ENCODE assay signal across 8 cellular contexts in genomic region chr11:101914737-101915426, GRCh38. TPM values are rescaled to one million over a fixed set of nuclear protein-coding genes. Genes with fewer than 3 reads are reported as not detected.
DNase-seq lines count a peak whose midpoint lies in the region; ATAC-seq, FAIRE-seq and TF ChIP-seq lines count a peak whose summit lies in the region.

CEP126 (plus strand) TSS chr11:101915010; CDS start chr11:101915285, 275 bp downstream.

- no peaks in the 10 kb centered on the region for H3K27me3 ChIP-seq in duodenal mucosa (ENCODE audit: control insufficient read depth in 1 of 2, insufficient read depth in 2 of 2, low read length in 2 of 2)

- TF ChIP-seq CTCF in lower leg skin (IDR thresholded peaks at IDR 0.05): peak in 1 of 3 donors; percentile 70

- TF ChIP-seq POLR2A in lower leg skin (IDR thresholded peaks at IDR 0.05): no peak

- no peaks in the 10 kb centered on the region for H3K27me3 Mint-ChIP-seq in activated CD4-positive, alpha-beta memory T cell treated with anti-CD3 and anti-CD28 coated beads for 36 hours

- CTCF ChIA-PET in activated CD4-positive, alpha-beta memory T cell treated with anti-CD3 and anti-CD28 coated beads for 36 hours (lab: Charles Lee): interaction anchor here (0.6 to 1.6 kb wide), 5 partner anchors 10 to 98 kb away, joined by 3 to 7 read pairs (median 4); no protein-coding TSS in a partner anchor

- H3K36me3 Mint-ChIP-seq in activated CD4-positive, alpha-beta memory T cell treated with anti-CD3 and anti-CD28 coated beads for 36 hours: no peaks in the 10 kb centered on the region

- POLR2A ChIA-PET in activated CD4-positive, alpha-beta memory T cell treated with anti-CD3 and anti-CD28 coated beads for 36 hours (lab: Charles Lee): no interaction called here

- WGBS in lower leg skin, 2 donors: 0 to 1% methylated on average over 45 to 56 of the region's 56 CpGs

- peak within 1 kb of the TSS; percentile 67 for H3K27ac ChIP-seq in duodenal mucosa (ENCODE audit: low read depth, low read length)

- H3K4me1 Mint-ChIP-seq in activated CD4-positive, alpha-beta memory T cell treated with anti-CD3 and anti-CD28 coated beads for 36 hours (ENCODE audit: low read depth): peaks cover 20% of the 10 kb centered on the region

- peak within 1 kb of the TSS; percentile 78 to 91 for H3K4me3 ChIP-seq in duodenal mucosa (ENCODE audit: low read depth in 1 of 2, low read length in 2 of 2)
- H3K4me3 ChIP-seq in lower leg skin (ENCODE audit: low read depth, poor library complexity, severe bottlenecking): peak within 1 kb of the TSS; percentile 61

- ATAC-seq in HG03442 (IDR thresholded peaks at IDR 0.05; ENCODE audit: unreplicated experiment): peak; percentile 99

- peak within 1 kb of the TSS; percentile 64 for H3K27ac Mint-ChIP-seq in activated CD4-positive, alpha-beta memory T cell treated with anti-CD3 and anti-CD28 coated beads for 36 hours

- peak within 1 kb of the TSS; percentile 91 for H3K4me3 Mint-ChIP-seq in activated CD4-positive, alpha-beta memory T cell treated with anti-CD3 and anti-CD28 coated beads for 36 hours

- H3K36me3 ChIP-seq in duodenal mucosa (ENCODE audit: control insufficient read depth in 1 of 2, insufficient read depth in 2 of 2, low read length in 2 of 2): no peaks in the 10 kb centered on the region

- DNase-seq in AG20443 (ENCODE audit: low spot score) (peak; percentile 96), GM19239 (ENCODE audit: insufficient read length, low spot score) (peak; percentile 75), NCI-H524 (lab: John Stamatoyannopoulos, UW) (peak; percentile 80 to 89), lower leg skin (ENCODE audit: low spot score in 2 of 2) (peak; percentile 94 to 99)
- peak; percentile 96 for DNase-seq in activated CD4-positive, alpha-beta memory T cell treated with anti-CD3 and anti-CD28 coated beads for 36 hours
- peak; percentile 89 to 90 for DNase-seq in stimulated activated CD4-positive, alpha-beta T cell treated with anti-CD3 and anti-CD28 coated beads, Interleukin-4, amount 100 ng/mL, for 4 hours

- H3K9me3 Mint-ChIP-seq in activated CD4-positive, alpha-beta memory T cell treated with anti-CD3 and anti-CD28 coated beads for 36 hours: no peaks in the 10 kb centered on the region

- H3K9ac ChIP-seq in duodenal mucosa (ENCODE audit: low read depth in 1 of 2, low read length in 2 of 2): peak within 1 kb of the TSS; percentile 60 to 67

- H3K9me3 ChIP-seq in duodenal mucosa (ENCODE audit: control insufficient read depth in 1 of 2, low read length in 2 of 2): no peaks in the 10 kb centered on the region

- FAIRE-seq in GM19239 (lab: Jason Lieb, UNC): no peak

- H3K4me1 ChIP-seq in duodenal mucosa (ENCODE audit: control insufficient read depth in 1 of 2, insufficient read depth in 2 of 2, low read length in 2 of 2): peaks cover 8 to 9% of the 10 kb centered on the region in 2 donors

- intact Hi-C loops in activated CD4-positive, alpha-beta memory T cell treated with anti-CD3 and anti-CD28 coated beads for 36 hours (cut with micrococcal nuclease): loop anchor here (2.0 to 10.0 kb wide), 5 partner anchors 92 to 1110 kb away; partner anchors contain the start of gene YAP1
- intact Hi-C loops in lower leg skin (cut with DNase I; ENCODE audit: low total_unique reads): no loop called here

RNA-seq across cellular contexts. Expression of gene CEP126, which starts in this region (rescaled TPM):
- total RNA-seq in activated CD4-positive, alpha-beta memory T cell treated with anti-CD3 and anti-CD28 coated beads for 36 hours: 1 to 10 TPM; 1.1 to 1.8 TPM
- total RNA-seq in lower leg skin: 1 to 10 TPM; 2.6 to 5.2 (median 3.6) TPM

Comparison
In these comparisons a context has a peak if more than half of its experiments do, and no peak if none do; other contexts are left out.
1. Peak in every context shown above with its lines: DNase-seq, ATAC-seq, H3K4me3 ChIP-seq and H3K27ac ChIP-seq.